8 cellular contexts compared by ENCODE assay signal in genomic region chr12:12723147-12723680, GRCh38. TPM values are rescaled to one million over a fixed set of nuclear protein-coding genes. Genes with fewer than 3 reads are reported as not detected.
DNase-seq lines count a peak whose midpoint lies in the region; TF ChIP-seq lines count a peak whose summit lies in the region.

No MANE protein-coding gene starts in this region.

- H3K4me2 ChIP-seq in OCI-LY3 (ENCODE audit: low read length) (peak overlapping the region; percentile 97), neuronal stem cell (ENCODE audit: insufficient read depth, low read length, poor library complexity, severe bottlenecking) (peak overlapping the region; percentile 98)

- H3K14ac ChIP-seq in neuronal stem cell (ENCODE audit: low read length) = peak overlapping the region; percentile 100

- H3K4me1 Mint-ChIP-seq in endodermal cell = peaks cover 52% of the 10 kb centered on the region

- H3K27me3 ChIP-seq in OCI-LY3 (ENCODE audit: low read depth, low read length) = no peaks in the 10 kb centered on the region
- H3K27me3 ChIP-seq in endodermal cell (ENCODE audit: control insufficient read depth, insufficient read depth, low read length, poor library complexity, severe bottlenecking) = no peaks in the 10 kb centered on the region
- H3K27me3 ChIP-seq in neuronal stem cell (ENCODE audit: control insufficient read depth in 3 of 3, insufficient read depth in 3 of 3, low read depth in 1 of 3, low read length in 3 of 3) = no peaks in the 10 kb centered on the region

- H3K18ac ChIP-seq in neuronal stem cell (ENCODE audit: low read length) = peak overlapping the region; percentile 100

- H3K36me3 ChIP-seq in OCI-LY3 (replicated peaks; ENCODE audit: low read depth, low read length) = peaks cover 34% of the 10 kb centered on the region
- peaks cover 45% of the 10 kb centered on the region for H3K36me3 ChIP-seq in endodermal cell (ENCODE audit: control insufficient read depth, insufficient read depth, low read length)
- H3K36me3 ChIP-seq in neuronal stem cell (replicated peaks in 1 of 2; ENCODE audit: control insufficient read depth in 2 of 2, insufficient read depth in 2 of 2, low read length in 2 of 2) = peaks cover 5 to 56% of the 10 kb centered on the region in 2 donors

- H3K23ac ChIP-seq in neuronal stem cell (ENCODE audit: low read depth, low read length, poor library complexity) = peak overlapping the region; percentile 97

- DNase-seq in GM13977 (ENCODE audit: low spot score) (peak; percentile 12), endodermal cell (no peak), neuronal stem cell (ENCODE audit: low spot score) (no peak), NCI-H1930 (lab: John Stamatoyannopoulos, UW) (no peak), middle frontal gyrus (ENCODE audit: extremely low spot score, low spot score) (no peak), MV-4-11 (lab: John Stamatoyannopoulos, UW) (no peak)
- DNase-seq in stimulated activated CD8-positive, alpha-beta memory T cell treated with anti-CD3 and anti-CD28 coated beads, Interleukin-4, amount 100 ng/mL, for 48 hours = no peak

- no peaks in the 10 kb centered on the region for H3K9me3 Mint-ChIP-seq in endodermal cell

- H3K27ac ChIP-seq in OCI-LY3 (ENCODE audit: low read length) (peak overlapping the region; percentile 96), endodermal cell (ENCODE audit: low read depth, low read length) (peak overlapping the region; percentile 97), neuronal stem cell (replicated peaks; ENCODE audit: low read length) (peak overlapping the region; percentile 100)

- H3K4ac ChIP-seq in neuronal stem cell (ENCODE audit: low read length) = peak overlapping the region; percentile 98

- peak overlapping the region; percentile 24 for H4K91ac ChIP-seq in neuronal stem cell (ENCODE audit: low read depth, low read length, poor library complexity)

- in situ Hi-C loops in GM13977 (cut with MboI; ENCODE audit: low pct_unique_long_range_greater_than_20kb, low sequenced_read_pairs, unreplicated experiment) = no loop called here

- peaks cover 16% of the 10 kb centered on the region; the same call in 1 of the 2 replicates for H4K20me1 ChIP-seq in OCI-LY3 (ENCODE audit: insufficient read depth, low read length)

- peak overlapping the region; percentile 98 for H2AK5ac ChIP-seq in neuronal stem cell (ENCODE audit: low read depth, low read length)

- no peaks in the 10 kb centered on the region for H3K9me3 ChIP-seq in OCI-LY3 (ENCODE audit: insufficient read depth, low read length)
- H3K9me3 ChIP-seq in endodermal cell (ENCODE audit: control insufficient read depth, low read length) = no peaks in the 10 kb centered on the region
- H3K9me3 ChIP-seq in neuronal stem cell (replicated peaks in 1 of 2; ENCODE audit: control insufficient read depth in 2 of 2, insufficient read depth in 1 of 2, low read depth in 1 of 2, low read length in 2 of 2) = no peaks in the 10 kb centered on the region

- no peak overlapping the region for H2BK120ac ChIP-seq in neuronal stem cell (ENCODE audit: low read depth, low read length)

- H3K36me3 Mint-ChIP-seq in endodermal cell (ENCODE audit: low read depth) = peaks cover 44% of the 10 kb centered on the region

- no peak overlapping the region for H2AFZ ChIP-seq in OCI-LY3 (ENCODE audit: low read depth, low read length)
- H2AFZ ChIP-seq in neuronal stem cell (ENCODE audit: low read length) = peak overlapping the region; percentile 89

- TF ChIP-seq CTCF in GM13977 (IDR thresholded peaks at IDR 0.05; ENCODE audit: extremely low read depth, insufficient read depth, missing control alignments) (no peak), OCI-LY3 (IDR thresholded peaks at IDR 0.05; ENCODE audit: low read depth, low read length) (no peak), endodermal cell (conservative IDR thresholded peaks at IDR 0.05) (no peak)

- peaks cover 16% of the 10 kb centered on the region for H3K27me3 Mint-ChIP-seq in endodermal cell (ENCODE audit: insufficient read depth)

- H3K79me1 ChIP-seq in neuronal stem cell (ENCODE audit: low read depth, low read length) = no peaks in the 10 kb centered on the region

- H3K9ac ChIP-seq in OCI-LY3 (ENCODE audit: low read length) (peak overlapping the region; percentile 98), endodermal cell (ENCODE audit: extremely low read depth, low read length, poor library complexity, severe bottlenecking) (peak overlapping the region; percentile 58), neuronal stem cell (ENCODE audit: low read depth, low read length, poor library complexity) (peak overlapping the region; percentile 98)

- H3K4me1 ChIP-seq in OCI-LY3 (ENCODE audit: low read length) (peaks cover 44% of the 10 kb centered on the region), endodermal cell (ENCODE audit: control insufficient read depth, insufficient read depth, low read length) (peaks cover 6% of the 10 kb centered on the region), neuronal stem cell (ENCODE audit: control insufficient read depth in 2 of 2, insufficient read depth in 1 of 2, low read depth in 1 of 2, low read length in 2 of 2) (peaks cover 3 to 28% of the 10 kb centered on the region in 2 donors)

- peak overlapping the region; percentile 83 for H3K27ac Mint-ChIP-seq in endodermal cell

- peaks cover 68% of the 10 kb centered on the region for H3K79me2 ChIP-seq in OCI-LY3 (ENCODE audit: low read length)

- H3K4me3 ChIP-seq in OCI-LY3 (ENCODE audit: low read length) = peak overlapping the region; percentile 85
- H3K4me3 ChIP-seq in endodermal cell (ENCODE audit: low read length) = peak overlapping the region; percentile 99
- peak overlapping the region; percentile 84 to 98 for H3K4me3 ChIP-seq in neuronal stem cell (ENCODE audit: low read length in 2 of 2)

- H2BK12ac ChIP-seq in neuronal stem cell (ENCODE audit: low read length) = no peak overlapping the region

- H2BK5ac ChIP-seq in neuronal stem cell (ENCODE audit: low read length) = peak overlapping the region; percentile 99

- 48 to 51% methylated on average over 9 to 11 of the region's 11 CpGs for WGBS in endodermal cell (ENCODE audit: insufficient coverage in 1 of 2, insufficient read length in 1 of 2), 2 experiments
- WGBS in neuronal stem cell (ENCODE audit: extremely low coverage in 2 of 2, insufficient read length in 2 of 2, insufficient replicate concordance in 1 of 2), 2 donors = no CpG with 5 or more reads among the region's 11 CpGs

- no peak overlapping the region for H4K8ac ChIP-seq in neuronal stem cell (ENCODE audit: low read depth, low read length)

- H3K4me3 Mint-ChIP-seq in endodermal cell = peak overlapping the region; percentile 92

- H2BK15ac ChIP-seq in neuronal stem cell (ENCODE audit: low read length) = peak overlapping the region; percentile 94

RNA-seq across cellular contexts. Expression of gene CDKN1B, which starts 6.0 kb away (rescaled TPM):
- total RNA-seq in endodermal cell = 10 to 100 TPM; 40.1 to 63.9 TPM
- polyA plus RNA-seq in endodermal cell (2013, experiment 1 of 2) = 52.2 TPM
- 53.2 TPM for polyA plus RNA-seq in endodermal cell (2013, experiment 2 of 2)
- polyA plus RNA-seq in neuronal stem cell (2013, experiment 1 of 2) = 49.7 TPM
- 51.1 TPM for polyA plus RNA-seq in neuronal stem cell (2013, experiment 2 of 2)

RNA-seq across cellular contexts. Expression of gene GPR19, which starts 27.2 kb away (rescaled TPM):
- 1 to 10 TPM; 5.4 to 7.2 TPM for total RNA-seq in endodermal cell
- 15.4 TPM for polyA plus RNA-seq in endodermal cell (2013, experiment 1 of 2)
- polyA plus RNA-seq in endodermal cell (2013, experiment 2 of 2) = 11.8 TPM
- polyA plus RNA-seq in neuronal stem cell (2013, experiment 1 of 2) = 32.4 TPM
- 33.4 TPM for polyA plus RNA-seq in neuronal stem cell (2013, experiment 2 of 2)
